ENCODE assay signal across 35 cellular contexts in the genomic region with DNA sequence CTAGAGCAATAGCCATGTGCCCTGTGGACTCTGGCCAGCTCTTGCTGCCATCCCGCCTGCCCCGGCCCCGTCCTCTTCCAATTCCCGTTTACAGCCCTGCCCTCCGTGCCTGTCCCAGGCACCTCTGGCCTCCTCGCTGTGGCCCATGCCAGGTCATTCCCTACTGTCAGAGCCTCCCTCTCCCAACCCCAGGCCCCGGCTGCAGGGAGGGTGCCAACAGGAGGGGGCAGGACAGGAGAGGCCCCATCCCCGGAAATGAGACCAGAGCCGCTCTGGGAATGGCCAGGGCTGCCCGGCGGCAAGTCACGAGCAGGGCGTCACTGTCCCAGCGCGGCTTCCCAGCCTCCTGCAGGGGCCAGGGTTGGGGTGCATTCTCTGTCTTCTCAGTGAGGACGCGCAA. TPM values are rescaled to one million over a fixed set of nuclear protein-coding genes. Genes with fewer than 3 reads are reported as not detected.
"Had no signal": no experiment of that assay in that cellular context is flagged by ENCODE, and none has a peak within 500 bp of the region (broad histone marks: within the 10 kb centered on the region; RNA-seq: fewer than 3 reads in every experiment).

No MANE protein-coding gene starts in this region.

- H3K36me3 ChIP-seq: breast epithelium, heart left ventricle, left lung, lower lobe of right lung, neutrophil, ovary, prostate gland, right atrium auricular region, spleen, transverse colon, WERI-Rb-1 had no signal

- H3K9me3 ChIP-seq: neutrophil, prostate gland had no signal

- H3K27ac Mint-ChIP-seq: activated naive CD4-positive, alpha-beta T cell treated with anti-CD3 and anti-CD28 coated beads, Interleukin-2, amount 50 U/mL, for 24 hours; activated T-helper 1 cell treated with anti-CD3 and anti-CD28 coated beads, Interleukin-12 subunit alpha, Interleukin-12 subunit beta, Interleukin-2, Interleukin-4 antibody, amounts not matched to agents 30 ng/mL and 10 ng/mL and 1 ng/mL, durations not matched to agents 14 hours and 24 hours and 36 hours; natural killer cell; T-helper 1 cell treated with Interleukin-12 subunit alpha and Interleukin-12 subunit beta and Interleukin-4 antibody, amounts not matched to agents 30 μg/mL and 1 μg/mL, for 36 hours had no signal

- H3K4me3 ChIP-seq: breast epithelium, heart left ventricle, left lung, lower lobe of right lung, ovary, prostate gland, right atrium auricular region, spleen, testis, transverse colon had no signal

- H3K27me3 Mint-ChIP-seq: activated naive CD4-positive, alpha-beta T cell treated with anti-CD3 and anti-CD28 coated beads, Interleukin-2, amount 50 U/mL, for 24 hours had no signal

- H3K27ac ChIP-seq: breast epithelium, heart left ventricle, left lung, lower lobe of right lung, neutrophil, ovary, prostate gland, right atrium auricular region, spleen, testis, transverse colon, WERI-Rb-1 had no signal

- DNase-seq: activated CD4-positive, alpha-beta T cell treated with anti-CD3 and anti-CD28 coated beads for 48 hours; activated CD4-positive, alpha-beta T cell treated with anti-CD3 and anti-CD28 coated beads, Interleukin-2, amount 50 U/mL, for 48 hours; activated CD8-positive, alpha-beta memory T cell treated with anti-CD3 and anti-CD28 coated beads for 24 hours; activated CD8-positive, alpha-beta memory T cell treated with anti-CD3 and anti-CD28 coated beads, Interleukin-2, amount 50 U/mL, for 4 hours; activated gamma-delta T cell treated with Interleukin-2 at 50 U/mL for 16 hours; activated T-cell treated with anti-CD3 and anti-CD28 coated beads, Interleukin-2, amount 50 U/mL, for 1 hour; central memory CD4-positive, alpha-beta T cell; heart left ventricle; kidney glomerular epithelial cell; left lung; lower lobe of right lung; mesenchymal stem cell; natural killer cell; ovary; spleen; stimulated activated CD4-positive, alpha-beta T cell treated with anti-CD3 and anti-CD28 coated beads, Interleukin-2, amount 100 ng/mL, for 48 hours; stimulated activated naive CD4-positive, alpha-beta T cell treated with Interleukin-2 at 50 U/mL for 16 hours; SW 1271; T-helper 9 cell; testis; transverse colon; WERI-Rb-1 had no signal

- ATAC-seq: activated CD4-positive, CD25-positive, alpha-beta regulatory T cell treated with anti-CD3 and anti-CD28 coated beads, Interleukin-2, amount 50 U/mL, for 24 hours; heart left ventricle; left lung; lower lobe of right lung; natural killer cell had no signal

- H3K4me3 Mint-ChIP-seq: activated naive CD4-positive, alpha-beta T cell treated with anti-CD3 and anti-CD28 coated beads, Interleukin-2, amount 50 U/mL, for 24 hours; activated T-helper 1 cell treated with anti-CD3 and anti-CD28 coated beads, Interleukin-12 subunit alpha, Interleukin-12 subunit beta, Interleukin-2, Interleukin-4 antibody, amounts not matched to agents 30 ng/mL and 10 ng/mL and 1 ng/mL, durations not matched to agents 14 hours and 24 hours and 36 hours; natural killer cell; T-helper 1 cell treated with Interleukin-12 subunit alpha and Interleukin-12 subunit beta and Interleukin-4 antibody, amounts not matched to agents 30 μg/mL and 1 μg/mL, for 36 hours had no signal

- H3K4me1 Mint-ChIP-seq: activated naive CD4-positive, alpha-beta T cell treated with anti-CD3 and anti-CD28 coated beads, Interleukin-2, amount 50 U/mL, for 24 hours had no signal

- H3K27me3 ChIP-seq: left lung, neutrophil, ovary, right atrium auricular region, testis, transverse colon had no signal

- H3K4me1 ChIP-seq: breast epithelium, heart left ventricle, left lung, lower lobe of right lung, right atrium auricular region, spleen, testis, transverse colon had no signal

- H3K9me3 Mint-ChIP-seq: activated naive CD4-positive, alpha-beta T cell treated with anti-CD3 and anti-CD28 coated beads, Interleukin-2, amount 50 U/mL, for 24 hours; activated T-helper 1 cell treated with anti-CD3 and anti-CD28 coated beads, Interleukin-12 subunit alpha, Interleukin-12 subunit beta, Interleukin-2, Interleukin-4 antibody, amounts not matched to agents 30 ng/mL and 10 ng/mL and 1 ng/mL, durations not matched to agents 14 hours and 24 hours and 36 hours; natural killer cell; T-helper 1 cell treated with Interleukin-12 subunit alpha and Interleukin-12 subunit beta and Interleukin-4 antibody, amounts not matched to agents 30 μg/mL and 1 μg/mL, for 36 hours had no signal

- H3K36me3 Mint-ChIP-seq: activated naive CD4-positive, alpha-beta T cell treated with anti-CD3 and anti-CD28 coated beads, Interleukin-2, amount 50 U/mL, for 24 hours; natural killer cell had no signal

RNA-seq across cellular contexts. Expression of a gene that starts 23.5 kb away (rescaled TPM):
- total RNA-seq: activated T-helper 1 cell treated with anti-CD3 and anti-CD28 coated beads, Interleukin-12 subunit alpha, Interleukin-12 subunit beta, Interleukin-2, Interleukin-4 antibody, amounts not matched to agents 30 ng/mL and 10 ng/mL and 1 ng/mL, durations not matched to agents 14 hours and 24 hours and 36 hours; endothelial cell of umbilical vein; fibroblast of lung; fibroblast of villous mesenchyme; mononuclear cell; natural killer cell; right atrium auricular region; transverse colon had no signal
- polyA plus RNA-seq: fibroblast of lung had no signal

RNA-seq across cellular contexts. Expression of a gene that starts 37.9 kb away (rescaled TPM):
- total RNA-seq: activated T-helper 1 cell treated with anti-CD3 and anti-CD28 coated beads, Interleukin-12 subunit alpha, Interleukin-12 subunit beta, Interleukin-2, Interleukin-4 antibody, amounts not matched to agents 30 ng/mL and 10 ng/mL and 1 ng/mL, durations not matched to agents 14 hours and 24 hours and 36 hours; breast epithelium; endothelial cell of umbilical vein; fibroblast of lung; fibroblast of villous mesenchyme; heart left ventricle; left lung; lower lobe of right lung; mononuclear cell; natural killer cell; ovary; prostate gland; right atrium auricular region; spleen; testis; transverse colon had no signal
- polyA plus RNA-seq: endothelial cell of umbilical vein, esophagus, fibroblast of lung, heart left ventricle, ovary, spleen had no signal

RNA-seq across cellular contexts. Expression of a gene that starts 52.9 kb away (rescaled TPM):
- total RNA-seq: activated T-helper 1 cell treated with anti-CD3 and anti-CD28 coated beads, Interleukin-12 subunit alpha, Interleukin-12 subunit beta, Interleukin-2, Interleukin-4 antibody, amounts not matched to agents 30 ng/mL and 10 ng/mL and 1 ng/mL, durations not matched to agents 14 hours and 24 hours and 36 hours; breast epithelium; endothelial cell of umbilical vein; fibroblast of lung; fibroblast of villous mesenchyme; heart left ventricle; left lung; lower lobe of right lung; mononuclear cell; natural killer cell; ovary; prostate gland; right atrium auricular region; spleen; testis; transverse colon had no signal
- polyA plus RNA-seq: endothelial cell of umbilical vein, esophagus, fibroblast of lung, heart left ventricle, ovary, spleen had no signal
